Comparison of ENCODE assay signal across 8 cellular contexts in genomic region chr2:73291093-73291460, GRCh38. TPM values are rescaled to one million over a fixed set of nuclear protein-coding genes. Genes with fewer than 3 reads are reported as not detected.
DNase-seq lines count a peak whose midpoint lies in the region; ATAC-seq, FAIRE-seq and TF ChIP-seq lines count a peak whose summit lies in the region.

No MANE protein-coding gene starts in this region.

- no peaks in the 10 kb centered on the region for H3K9me3 Mint-ChIP-seq in activated CD4-positive, alpha-beta T cell treated with anti-CD3 and anti-CD28 coated beads, Interleukin-2, amount 10 ng/mL, durations not matched to agents 24 days and 14 days
- H3K9me3 Mint-ChIP-seq in endothelial cell (ENCODE audit: unreplicated experiment): no peaks in the 10 kb centered on the region
- peaks cover 0 to 3% (median 0%) of the 10 kb centered on the region in 11 donors for H3K9me3 Mint-ChIP-seq in naive thymus-derived CD4-positive, alpha-beta T cell

- peak; percentile 44 for ATAC-seq in naive thymus-derived CD4-positive, alpha-beta T cell
- ATAC-seq in GM21515 (IDR thresholded peaks at IDR 0.05; ENCODE audit: unreplicated experiment): no peak

- FAIRE-seq in HTR-8/SVneo (lab: Jason Lieb, UNC): no peak

- H3K27ac Mint-ChIP-seq in activated CD4-positive, alpha-beta T cell treated with anti-CD3 and anti-CD28 coated beads, Interleukin-2, amount 10 ng/mL, durations not matched to agents 24 days and 14 days: peak overlapping the region; percentile 27
- H3K27ac Mint-ChIP-seq in endothelial cell (ENCODE audit: unreplicated experiment): peak overlapping the region; percentile 18
- no peak overlapping the region for H3K27ac Mint-ChIP-seq in naive thymus-derived CD4-positive, alpha-beta T cell

- TF ChIP-seq CTCF in AG10803 (conservative IDR thresholded peaks at IDR 0.05; ENCODE audit: low read length): no peak
- no peak for TF ChIP-seq CTCF in endothelial cell (IDR thresholded peaks at IDR 0.05; ENCODE audit: unreplicated experiment)

- intact Hi-C loops in activated CD4-positive, alpha-beta T cell treated with anti-CD3 and anti-CD28 coated beads, Interleukin-2, amount 10 ng/mL, durations not matched to agents 24 days and 14 days (cut with micrococcal nuclease): loop anchor here (2.0 to 5.0 kb wide), 2 partner anchors 370 to 446 kb away; partner anchors contain the start of gene TPRKB
- intact Hi-C loops in naive thymus-derived CD4-positive, alpha-beta T cell (cut with micrococcal nuclease): loop anchor here (1.0 to 10.0 kb wide), 7 partner anchors 11 to 1281 kb away; partner anchors contain the start of genes RAB11FIP5 (in 1 of the 2), SMYD5 (in 1 of the 2) and SPR (in 1 of the 2)

- H3K27me3 ChIP-seq in naive thymus-derived CD4-positive, alpha-beta T cell (ENCODE audit: control insufficient read depth in 2 of 2, insufficient read depth in 2 of 2, low read length in 2 of 2): peaks cover 11 to 23% of the 10 kb centered on the region in 2 donors

- H3K36me3 Mint-ChIP-seq in activated CD4-positive, alpha-beta T cell treated with anti-CD3 and anti-CD28 coated beads, Interleukin-2, amount 10 ng/mL, durations not matched to agents 24 days and 14 days (ENCODE audit: low read depth): no peaks in the 10 kb centered on the region
- peaks cover 6% of the 10 kb centered on the region for H3K36me3 Mint-ChIP-seq in endothelial cell (ENCODE audit: low read depth, unreplicated experiment)
- H3K36me3 Mint-ChIP-seq in naive thymus-derived CD4-positive, alpha-beta T cell: no peaks in the 10 kb centered on the region

- H3K4me1 Mint-ChIP-seq in activated CD4-positive, alpha-beta T cell treated with anti-CD3 and anti-CD28 coated beads, Interleukin-2, amount 10 ng/mL, durations not matched to agents 24 days and 14 days: peaks cover 13% of the 10 kb centered on the region
- no peaks in the 10 kb centered on the region for H3K4me1 Mint-ChIP-seq in endothelial cell (ENCODE audit: unreplicated experiment)
- H3K4me1 Mint-ChIP-seq in naive thymus-derived CD4-positive, alpha-beta T cell: peaks cover 8 to 25% (median 14%) of the 10 kb centered on the region in 7 donors

- H3K27ac ChIP-seq in naive thymus-derived CD4-positive, alpha-beta T cell (ENCODE audit: low read depth, low read length): no peak overlapping the region

- CTCF ChIA-PET in naive thymus-derived CD4-positive, alpha-beta T cell (lab: Charles Lee): interaction anchor here (1.9 to 2.9 kb wide), 3 partner anchors 58 to 78 kb away, joined by 5 to 14 read pairs (median 6); partner anchors contain the start of gene PRADC1

- H3K4me1 ChIP-seq in naive thymus-derived CD4-positive, alpha-beta T cell (ENCODE audit: control insufficient read depth in 2 of 2, insufficient read depth in 2 of 2, low read length in 2 of 2): peaks cover 17 to 18% of the 10 kb centered on the region in 2 donors

- H3K27me3 Mint-ChIP-seq in activated CD4-positive, alpha-beta T cell treated with anti-CD3 and anti-CD28 coated beads, Interleukin-2, amount 10 ng/mL, durations not matched to agents 24 days and 14 days: peaks cover 68% of the 10 kb centered on the region
- peaks cover 20% of the 10 kb centered on the region for H3K27me3 Mint-ChIP-seq in endothelial cell (ENCODE audit: unreplicated experiment)
- peaks cover 28 to 77% (median 47%) of the 10 kb centered on the region in 5 donors for H3K27me3 Mint-ChIP-seq in naive thymus-derived CD4-positive, alpha-beta T cell

- peak overlapping the region; percentile 77 for H3K4me3 Mint-ChIP-seq in activated CD4-positive, alpha-beta T cell treated with anti-CD3 and anti-CD28 coated beads, Interleukin-2, amount 10 ng/mL, durations not matched to agents 24 days and 14 days
- peak overlapping the region; percentile 71 for H3K4me3 Mint-ChIP-seq in endothelial cell (ENCODE audit: unreplicated experiment)
- H3K4me3 Mint-ChIP-seq in naive thymus-derived CD4-positive, alpha-beta T cell: peak overlapping the region; percentile 61 to 78 (median 76)

- DNase-seq in AG10803 (ENCODE audit: low read depth) (peak; percentile 21), HTR-8/SVneo (ENCODE audit: insufficient read length, low spot score) (peak; percentile 60), endothelial cell (ENCODE audit: low spot score) (peak; percentile 72), superior temporal gyrus (ENCODE audit: extremely low spot score) (no peak), NCI-H2081 treated with DMSO at 0.1 percent for 48 hours (lab: John Stamatoyannopoulos, UW) (no peak)
- DNase-seq in activated CD4-positive, alpha-beta T cell treated with anti-CD3 and anti-CD28 coated beads, Interleukin-2, amount 10 ng/mL, durations not matched to agents 24 days and 14 days: peak; percentile 91
- DNase-seq in naive thymus-derived CD4-positive, alpha-beta T cell: peak; percentile 34 to 77 (median 60)

- H3K4me3 ChIP-seq in AG10803 (ENCODE audit: low read length): no peak overlapping the region; the same call in 1 of the 2 replicates
- H3K4me3 ChIP-seq in naive thymus-derived CD4-positive, alpha-beta T cell (ENCODE audit: low read length): peak overlapping the region; percentile 25

- POLR2A ChIA-PET in naive thymus-derived CD4-positive, alpha-beta T cell (lab: Charles Lee): interaction anchor here (3.4 kb wide), 1 partner anchor 57 kb away, joined by 25 read pairs; the partner anchor contains the start of genes CCT7 and PRADC1

- no peaks in the 10 kb centered on the region for H3K36me3 ChIP-seq in naive thymus-derived CD4-positive, alpha-beta T cell (ENCODE audit: control insufficient read depth in 2 of 3, insufficient read depth in 3 of 3, low read length in 3 of 3)

- H3K9me3 ChIP-seq in naive thymus-derived CD4-positive, alpha-beta T cell (ENCODE audit: control insufficient read depth in 2 of 3, low read length in 3 of 3): no peaks in the 10 kb centered on the region

RNA-seq across cellular contexts. Expression of gene EGR4, which starts 2.3 kb away (rescaled TPM):
- 1.2 and 1.5 TPM in 2 replicates for total RNA-seq in activated CD4-positive, alpha-beta T cell treated with anti-CD3 and anti-CD28 coated beads, Interleukin-2, amount 10 ng/mL, durations not matched to agents 24 days and 14 days
- total RNA-seq in endothelial cell (ENCODE audit: unreplicated experiment): 0.15 TPM
- under 1 TPM in 3 of 5 experiments, not detected in 2; 0.15 to 0.16 (median 0.15) TPM for total RNA-seq in naive thymus-derived CD4-positive, alpha-beta T cell
- polyA plus RNA-seq in naive thymus-derived CD4-positive, alpha-beta T cell: not detected

RNA-seq across cellular contexts. Expression of gene FBXO41, which starts 6.8 kb away (rescaled TPM):
- 32.2 and 33.8 TPM in 2 replicates for total RNA-seq in activated CD4-positive, alpha-beta T cell treated with anti-CD3 and anti-CD28 coated beads, Interleukin-2, amount 10 ng/mL, durations not matched to agents 24 days and 14 days
- 2.1 TPM for total RNA-seq in endothelial cell (ENCODE audit: unreplicated experiment)
- total RNA-seq in naive thymus-derived CD4-positive, alpha-beta T cell: 10 to 100 TPM; 13.2 to 19.6 (median 17.6) TPM
- 1 to 10 TPM; 1.5 to 3.2 TPM for polyA plus RNA-seq in naive thymus-derived CD4-positive, alpha-beta T cell

RNA-seq across cellular contexts. Expression of gene CCT7, which starts 57.0 kb away (rescaled TPM):
- total RNA-seq in activated CD4-positive, alpha-beta T cell treated with anti-CD3 and anti-CD28 coated beads, Interleukin-2, amount 10 ng/mL, durations not matched to agents 24 days and 14 days: 680 and 696 TPM in 2 replicates
- 183 TPM for total RNA-seq in endothelial cell (ENCODE audit: unreplicated experiment)
- 100 to 1,000 TPM; 118 to 322 (median 181) TPM for total RNA-seq in naive thymus-derived CD4-positive, alpha-beta T cell
- polyA plus RNA-seq in naive thymus-derived CD4-positive, alpha-beta T cell: 100 to 1,000 TPM; 284 to 298 TPM

RNA-seq across cellular contexts. Expression of gene PRADC1, which starts 58.0 kb away (rescaled TPM):
- total RNA-seq in activated CD4-positive, alpha-beta T cell treated with anti-CD3 and anti-CD28 coated beads, Interleukin-2, amount 10 ng/mL, durations not matched to agents 24 days and 14 days: 14.8 and 15.9 TPM in 2 replicates
- 24.1 TPM for total RNA-seq in endothelial cell (ENCODE audit: unreplicated experiment)
- total RNA-seq in naive thymus-derived CD4-positive, alpha-beta T cell: 1 to 10 TPM; 4.3 to 8.8 (median 6.9) TPM
- polyA plus RNA-seq in naive thymus-derived CD4-positive, alpha-beta T cell: 10 to 100 TPM; 25.1 to 29.5 TPM

Comparison
In these comparisons a context has a peak if more than half of its experiments do, and no peak if none do; other contexts are left out.
1. DNase-seq: peak in AG10803 (single experiment), HTR-8/SVneo (single experiment), activated CD4-positive, alpha-beta T cell treated with anti-CD3 and anti-CD28 coated beads, Interleukin-2, amount 10 ng/mL, durations not matched to agents 24 days and 14 days (single experiment), endothelial cell (single experiment) and naive thymus-derived CD4-positive, alpha-beta T cell (9 of 9); none in superior temporal gyrus (single experiment) and NCI-H2081 treated with DMSO at 0.1 percent for 48 hours (single experiment).
2. H3K27ac Mint-ChIP-seq: peak in activated CD4-positive, alpha-beta T cell treated with anti-CD3 and anti-CD28 coated beads, Interleukin-2, amount 10 ng/mL, durations not matched to agents 24 days and 14 days (single experiment) and endothelial cell (single experiment); none in naive thymus-derived CD4-positive, alpha-beta T cell (0 of 9).
3. Peak in every context shown above with its lines, with median percentiles within 50 percentile points of each other: H3K4me3 Mint-ChIP-seq.